ENCODE assay signal across 18 cellular contexts in the genomic region with DNA sequence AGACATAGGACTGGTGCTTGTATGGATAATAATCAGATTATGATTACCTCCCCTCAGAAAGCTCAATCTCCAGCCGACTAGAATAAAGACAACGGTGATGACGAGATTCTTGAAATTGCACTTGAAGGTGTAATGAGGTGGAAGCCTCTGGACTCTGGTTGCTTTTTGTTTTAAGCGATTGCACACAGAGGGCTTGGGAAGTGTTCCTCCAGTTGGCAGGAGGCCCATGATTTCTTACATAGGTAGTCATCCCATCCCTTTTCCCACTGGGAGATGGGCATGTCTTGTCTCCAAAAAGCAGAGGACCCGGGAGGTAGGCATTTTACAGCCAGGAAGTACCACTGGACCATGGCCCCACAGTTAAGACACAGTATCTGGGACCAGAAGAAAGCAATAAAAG.
"Had no signal": no experiment of that assay in that cellular context is flagged by ENCODE, and none has a peak within 500 bp of the region (broad histone marks: within the 10 kb centered on the region; RNA-seq: fewer than 3 reads in every experiment).

No MANE protein-coding gene starts in this region.

- H3K9me3 Mint-ChIP-seq: effector memory CD8-positive, alpha-beta T cell; immature natural killer cell; natural killer cell; stimulated activated naive B cell treated with anti-CD40 and anti-IgM and Interleukin-4, amounts not matched to agents 10 μg/mL and 1 μg/mL and 100 μg/mL, for 72 hours; stimulated activated naive CD8-positive, alpha-beta T cell treated with anti-CD3 and anti-CD28 coated beads, Interleukin-15, Interleukin-2, amounts not matched to agents 100 ng/mL and 50 ng/mL, for 24 hours had no signal

- H3K4me3 Mint-ChIP-seq: effector memory CD8-positive, alpha-beta T cell; immature natural killer cell; memory B cell; natural killer cell; stimulated activated naive B cell treated with anti-CD40 and anti-IgM and Interleukin-4, amounts not matched to agents 10 μg/mL and 1 μg/mL and 100 μg/mL, for 72 hours; stimulated activated naive CD8-positive, alpha-beta T cell treated with anti-CD3 and anti-CD28 coated beads, Interleukin-15, Interleukin-2, amounts not matched to agents 100 ng/mL and 50 ng/mL, for 24 hours had no signal

- H3K36me3 Mint-ChIP-seq: immature natural killer cell; memory B cell; natural killer cell; stimulated activated naive B cell treated with anti-CD40 and anti-IgM and Interleukin-4, amounts not matched to agents 10 μg/mL and 1 μg/mL and 100 μg/mL, for 72 hours had no signal

- ATAC-seq: effector memory CD8-positive, alpha-beta T cell; natural killer cell; right cardiac atrium; stimulated activated naive B cell treated with anti-CD40 and anti-IgM and Interleukin-4, amounts not matched to agents 10 μg/mL and 1 μg/mL and 100 μg/mL, for 72 hours; upper lobe of right lung had no signal

- FAIRE-seq: endometrium, frontal cortex, keratinocyte had no signal

- H3K4me1 Mint-ChIP-seq: immature natural killer cell, memory B cell, natural killer cell had no signal

- DNase-seq: cortex of kidney; effector memory CD8-positive, alpha-beta T cell; erythroblast; esophagus squamous epithelium; hypothalamus; immature natural killer cell; natural killer cell; right cardiac atrium; spleen; stimulated activated CD4-positive, alpha-beta T cell treated with anti-CD3 and anti-CD28 coated beads, Interleukin-4, amount 100 ng/mL, for 4 hours; stimulated activated naive B cell treated with anti-CD40 and anti-IgM and Interleukin-4, amounts not matched to agents 10 μg/mL and 1 μg/mL and 100 μg/mL, for 72 hours; upper lobe of right lung; uterus had no signal

- H3K27ac Mint-ChIP-seq: effector memory CD8-positive, alpha-beta T cell; immature natural killer cell; memory B cell; natural killer cell; stimulated activated naive B cell treated with anti-CD40 and anti-IgM and Interleukin-4, amounts not matched to agents 10 μg/mL and 1 μg/mL and 100 μg/mL, for 72 hours; stimulated activated naive CD8-positive, alpha-beta T cell treated with anti-CD3 and anti-CD28 coated beads, Interleukin-15, Interleukin-2, amounts not matched to agents 100 ng/mL and 50 ng/mL, for 24 hours had no signal
